11 cellular contexts compared by ENCODE assay signal in the genomic region with DNA sequence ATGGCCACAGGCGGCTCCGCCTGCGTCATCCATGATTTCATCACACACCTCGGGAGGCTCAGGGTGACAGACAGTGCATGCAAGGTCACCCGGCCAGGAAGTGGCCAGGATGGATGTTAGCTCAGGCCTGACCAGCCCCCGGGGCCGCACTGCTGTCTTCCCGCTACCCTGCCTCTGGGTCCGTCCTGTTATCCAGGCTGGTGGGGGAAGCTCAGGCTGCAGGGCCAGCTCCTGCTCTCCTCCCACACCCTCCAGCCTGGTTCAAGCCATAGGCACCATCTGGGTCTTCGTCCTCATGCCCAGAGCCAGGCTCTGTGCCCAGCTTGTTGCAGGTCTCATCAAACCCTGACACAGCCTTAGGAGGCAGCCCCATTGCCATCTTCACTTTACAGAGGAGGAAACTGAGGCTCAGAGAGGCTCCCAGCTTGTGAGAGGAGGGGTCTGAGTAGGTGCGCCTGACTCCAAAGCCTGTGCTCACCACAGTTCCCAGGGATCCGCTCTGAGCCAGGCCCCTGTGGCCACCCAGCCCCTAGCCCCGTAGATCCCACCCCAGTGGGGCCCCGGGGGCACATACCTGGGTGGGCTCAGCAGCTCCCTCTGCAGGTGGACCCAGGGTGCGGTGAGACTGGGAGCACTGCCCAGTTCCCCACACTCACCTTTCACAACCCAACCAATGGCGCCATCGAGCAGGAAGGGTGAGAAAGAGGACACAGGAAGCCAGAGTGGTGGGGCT. TPM values are rescaled to one million over a fixed set of nuclear protein-coding genes. Genes with fewer than 3 reads are reported as not detected.
DNase-seq lines count a peak whose midpoint lies in the region; ATAC-seq, FAIRE-seq and TF ChIP-seq lines count a peak whose summit lies in the region.
"Had no signal": no experiment of that assay in that cellular context is flagged by ENCODE, and none has a peak within 500 bp of the region (broad histone marks: within the 10 kb centered on the region; RNA-seq: fewer than 3 reads in every experiment).

No MANE protein-coding gene starts in this region.

- H3K4me2 ChIP-seq in BLaER1 (no peak overlapping the region), K562 (ENCODE audit: insufficient read depth, low read length) (peak overlapping the region; percentile 9; the same call in 1 of the 2 replicates)

- H3K9ac ChIP-seq in BLaER1 (no peak overlapping the region), K562 (ENCODE audit: insufficient read depth in 1 of 2, low read depth in 2 of 2, low read length in 2 of 2) (peak overlapping the region; percentile 55 to 84; a peak in 3 of 4 replicates)

- peak overlapping the region; percentile 85 for H2AFZ ChIP-seq in K562 (ENCODE audit: low read depth, low read length)

- H3K4me1 ChIP-seq in BLaER1: peaks cover 12% of the 10 kb centered on the region
- H3K4me1 ChIP-seq in K562 (replicated peaks in 1 of 2; ENCODE audit: control insufficient read depth in 2 of 2, insufficient read depth in 2 of 2, low read length in 2 of 2): peaks cover 24 to 38% of the 10 kb centered on the region in 2 experiments
- H3K4me1 ChIP-seq in left lung: peaks cover 0 to 32% of the 10 kb centered on the region in 2 donors

- TF ChIP-seq POLR2A in K562 (conservative IDR thresholded peaks at IDR 0.05): no peak

- CTCF ChIA-PET in K562 (lab: Yijun Ruan, JAX; ENCODE audit: low intra/inter-chr PET ratio): no interaction called here

- DNase-seq in HuH-7 (ENCODE audit: low spot score) (peak; percentile 69), K562 (ENCODE audit: extremely low read depth in 1 of 4, low spot score in 3 of 4) (peak; percentile 72 to 78 (median 75)), left lung (peak; percentile 80 to 93), AG08396 (ENCODE audit: low spot score) (no peak), retina (no peak), germinal center (ENCODE audit: low spot score) (no peak), hepatic stellate cell (ENCODE audit: low spot score) (no peak)
- DNase-seq: NCI-H1092 treated with DMSO at 0.1 percent for 48 hours had no signal

- H3K27ac ChIP-seq in BLaER1 (0 out of 2 replicates have a peak overlapping the region, but pooled peaks have one; percentile 12), K562 (ENCODE audit: extremely low read depth, low read depth, low read length) (peak overlapping the region; percentile 72), left lung (peak overlapping the region in 1 of 2 donors; percentile 86)

- POLR2A ChIA-PET in K562 (lab: Yijun Ruan, JAX): interaction anchor here (0.6 to 1.0 kb wide), 7 partner anchors 8 to 140 kb away, joined by 3 to 5 read pairs (median 3); a partner anchor contains a TSS

- peaks cover 3% of the 10 kb centered on the region for H3K9me1 ChIP-seq in K562 (ENCODE audit: control insufficient read depth, insufficient read depth, low read length)

- no peaks in the 10 kb centered on the region for H4K20me1 ChIP-seq in BLaER1
- no peaks in the 10 kb centered on the region for H4K20me1 ChIP-seq in K562 (replicated peaks; ENCODE audit: control insufficient read depth, insufficient read depth, low read length)

- no peaks in the 10 kb centered on the region for H3K27me3 ChIP-seq in BLaER1
- H3K27me3 ChIP-seq in K562 (ENCODE audit: control insufficient read depth in 2 of 2, insufficient read depth in 2 of 2, low read length in 2 of 2): no peaks in the 10 kb centered on the region
- peaks cover 0 to 6% of the 10 kb centered on the region in 2 donors for H3K27me3 ChIP-seq in left lung
- H3K27me3 ChIP-seq: dorsolateral prefrontal cortex had no signal

- peak; percentile 90 for FAIRE-seq in K562 (lab: Jason Lieb, UNC)

- no TSS peak for BruUV-seq in K562 (replicated peaks; lab: Mats Ljungman, UMichigan)

- no peaks in the 10 kb centered on the region for H3K79me2 ChIP-seq in K562 (ENCODE audit: control insufficient read depth, insufficient read depth, low read length)

- peak; percentile 84 for TF ChIP-seq EP300 in K562 (IDR thresholded peaks at IDR 0.05; ENCODE audit: low read length)

- intact Hi-C loops in K562 (cut with micrococcal nuclease) (loop anchor here (2.0 to 10.0 kb wide), 2 partner anchors 23 to 227 kb away; no protein-coding TSS in a partner anchor), left lung (cut with DNase I) (no loop called here)

- in situ Hi-C loops in K562 (cut with MboI): loop anchor here (5.0 kb wide), 1 partner anchor 50 kb away; no protein-coding TSS in a partner anchor

- H3K36me3 ChIP-seq in BLaER1 (peaks cover 4% of the 10 kb centered on the region; the same call in 1 of the 2 replicates), K562 (ENCODE audit: control insufficient read depth, insufficient read depth, low read length) (no peaks in the 10 kb centered on the region), left lung (peaks cover 0 to 13% of the 10 kb centered on the region in 2 donors)

- TF ChIP-seq CTCF in K562 (IDR thresholded peaks at IDR 0.05 in 2 of 3, conservative IDR thresholded peaks at IDR 0.05 in 1 of 3; ENCODE audit: insufficient read depth in 2 of 3, low read depth in 1 of 3, low read length in 3 of 3) (peak; percentile 48 to 63 (median 51)), left lung (IDR thresholded peaks at IDR 0.05) (peak in 1 of 2 donors; percentile 45)

- WGBS in K562 (ENCODE audit: insufficient coverage, low coverage, missing lambda C conversion rate): 15% methylated on average over 15 of the region's 17 CpGs

- 0 out of 4 replicates have a peak, but pooled peaks of 1 of the 2 experiments have one; percentile 18 for TF ChIP-seq RAD21 in K562 (CRISPR knock-in tag; conservative IDR thresholded peaks at IDR 0.05 in 1 of 2, IDR thresholded peaks at IDR 0.05 in 1 of 2)

- ATAC-seq in K562 (peak; percentile 95), left lung (peak; percentile 74)
- ATAC-seq: CD8-positive, alpha-beta T cell had no signal

- no peak overlapping the region for H3K4me3 ChIP-seq in BLaER1
- no peak overlapping the region for H3K4me3 ChIP-seq in K562
- H3K4me3 ChIP-seq in left lung: peak overlapping the region in 1 of 2 donors; percentile 39
- H3K4me3 ChIP-seq: dorsolateral prefrontal cortex had no signal

- H3K9me3 ChIP-seq in BLaER1: no peaks in the 10 kb centered on the region
- H3K9me3 ChIP-seq in K562 (replicated peaks; ENCODE audit: control insufficient read depth, insufficient read depth, low read depth, low read length): no peaks in the 10 kb centered on the region
- H3K9me3 ChIP-seq in left lung: no peaks in the 10 kb centered on the region

RNA-seq across cellular contexts. Expression of a gene that starts 0.4 kb away (rescaled TPM):
- 0.40 and 1.00 TPM in 2 replicates for total RNA-seq in K562 (2011; cell fraction: chromatin; rRNA removed; ENCODE audit: low replicate concordance)
- total RNA-seq in K562 (2011; cell fraction: nucleolus; rRNA removed): 0.17 and 0.66 TPM in 2 replicates
- 0.29 TPM in 1 of 2 replicates, not detected in the other for total RNA-seq in K562 (2011; cell fraction: nucleoplasm; rRNA removed)
- total RNA-seq in K562 (2014; rRNA removed): not detected in 2 replicates
- 0.16 TPM in 1 of 2 replicates, not detected in the other for total RNA-seq in K562 (2014; rRNA removed; fragmentation: Illumina TruSeq; extraction: Trizol)
- total RNA-seq in K562 (2015; rRNA removed; fragmentation: Illumina TruSeq; extraction: Trizol): 0.08 TPM in 1 of 2 replicates, not detected in the other
- total RNA-seq in K562 (2021): 0.09 and 0.16 TPM in 2 replicates
- 0.13 and 0.18 TPM in 2 replicates for polyA plus RNA-seq in K562 (2011; rRNA removed)
- 0.09 and 0.18 TPM in 2 replicates for polyA plus RNA-seq in K562 (2011; cell fraction: cytosol; rRNA removed)
- polyA plus RNA-seq in K562 (2011; cell fraction: nucleus; rRNA removed): 0.51 and 0.59 TPM in 2 replicates
- polyA plus RNA-seq in K562 (2012): 0.03 and 2.0 TPM in 2 replicates
- polyA plus RNA-seq in K562 (2014; fragmentation: Illumina TruSeq; extraction: Trizol): 0.09 and 0.10 TPM in 2 replicates
- under 1 TPM; 0.10 to 0.30 TPM for polyA plus RNA-seq in K562 (2014; fragmentation: Nextera tagmentation; extraction: Ambion mirVana)
- polyA plus RNA-seq in K562 (2014; rRNA removed): 0.24 and 0.52 TPM in 2 replicates
- 0.21 TPM in 1 of 2 replicates, not detected in the other for polyA minus RNA-seq in K562 (2011; rRNA and poly(A)+ RNA removed)
- not detected in 2 replicates for polyA minus RNA-seq in K562 (2011; cell fraction: cytosol; rRNA and poly(A)+ RNA removed)
- polyA minus RNA-seq in K562 (2011; cell fraction: nucleus; rRNA and poly(A)+ RNA removed): 0.27 TPM in 1 of 2 replicates, not detected in the other
- total RNA-seq in left lung: 10 to 100 TPM in 1 of 2 donors, 1 to 10 TPM in 1; 1.1 to 29.8 TPM

RNA-seq across cellular contexts. Expression of a gene that starts 26.9 kb away (rescaled TPM):
- 0.90 and 1.9 TPM in 2 replicates for total RNA-seq in K562 (2011; cell fraction: chromatin; rRNA removed; ENCODE audit: low replicate concordance)
- total RNA-seq in K562 (2011; cell fraction: nucleolus; rRNA removed): not detected in 2 replicates
- total RNA-seq in K562 (2011; cell fraction: nucleoplasm; rRNA removed): 0.15 TPM in 1 of 2 replicates, not detected in the other
- total RNA-seq in K562 (2014; rRNA removed) (0.09 TPM in 1 of 2 replicates, not detected in the other), K562 (2014; rRNA removed; fragmentation: Illumina TruSeq; extraction: Trizol) (0.04 TPM in 1 of 2 replicates, not detected in the other), K562 (2015; rRNA removed; fragmentation: Illumina TruSeq; extraction: Trizol) (0.19 and 0.33 TPM in 2 replicates), K562 (2021) (0.22 and 0.24 TPM in 2 replicates), left lung (1 to 10 TPM in 1 of 2 donors, under 1 TPM in 1; 0.52 to 3.8 TPM)
- polyA plus RNA-seq in K562 (2011; rRNA removed) (0.13 and 0.53 TPM in 2 replicates), K562 (2014; fragmentation: Illumina TruSeq; extraction: Trizol) (0.12 and 0.29 TPM in 2 replicates), K562 (2014; fragmentation: Nextera tagmentation; extraction: Ambion mirVana) (not detected), K562 (2014; rRNA removed) (not detected in 2 replicates)
- 0.07 and 0.40 TPM in 2 replicates for polyA plus RNA-seq in K562 (2011; cell fraction: cytosol; rRNA removed)
- 0.65 and 1.0 TPM in 2 replicates for polyA plus RNA-seq in K562 (2011; cell fraction: nucleus; rRNA removed)
- polyA plus RNA-seq in K562 (2012): 0.51 and 1.4 TPM in 2 replicates
- 0.35 and 0.69 TPM in 2 replicates for polyA minus RNA-seq in K562 (2011; rRNA and poly(A)+ RNA removed)
- not detected in 2 replicates for polyA minus RNA-seq in K562 (2011; cell fraction: cytosol; rRNA and poly(A)+ RNA removed)
- 0.27 and 0.67 TPM in 2 replicates for polyA minus RNA-seq in K562 (2011; cell fraction: nucleus; rRNA and poly(A)+ RNA removed)
- total RNA-seq: CD8-positive, alpha-beta T cell had no signal

RNA-seq across cellular contexts. Expression of a gene that starts 39.3 kb away (rescaled TPM):
- total RNA-seq in K562 (2011; cell fraction: chromatin; rRNA removed; ENCODE audit: low replicate concordance): 0.81 and 1.3 TPM in 2 replicates
- 0.79 and 1.0 TPM in 2 replicates for total RNA-seq in K562 (2011; cell fraction: nucleolus; rRNA removed)
- total RNA-seq in K562 (2011; cell fraction: nucleoplasm; rRNA removed): 0.81 and 2.1 TPM in 2 replicates
- total RNA-seq in K562 (2014; rRNA removed) (not detected in 2 replicates), K562 (2014; rRNA removed; fragmentation: Illumina TruSeq; extraction: Trizol) (not detected in 2 replicates), K562 (2015; rRNA removed; fragmentation: Illumina TruSeq; extraction: Trizol) (not detected in 2 replicates), K562 (2021) (0.31 TPM in 1 of 2 replicates, not detected in the other), left lung (10 to 100 TPM; 53.2 to 78.4 TPM)
- polyA plus RNA-seq in K562 (2011; rRNA removed) (0.04 and 0.57 TPM in 2 replicates), K562 (2014; fragmentation: Illumina TruSeq; extraction: Trizol) (0.16 and 0.29 TPM in 2 replicates), K562 (2014; fragmentation: Nextera tagmentation; extraction: Ambion mirVana) (not detected), K562 (2014; rRNA removed) (0.34 TPM in 1 of 2 replicates, not detected in the other)
- polyA plus RNA-seq in K562 (2011; cell fraction: cytosol; rRNA removed): 0.12 and 0.15 TPM in 2 replicates
- polyA plus RNA-seq in K562 (2011; cell fraction: nucleus; rRNA removed): 0.70 and 0.81 TPM in 2 replicates
- 0.39 and 0.44 TPM in 2 replicates for polyA plus RNA-seq in K562 (2012)
- polyA minus RNA-seq in K562 (2011; rRNA and poly(A)+ RNA removed): 0.18 TPM in 2 replicates
- not detected in 2 replicates for polyA minus RNA-seq in K562 (2011; cell fraction: cytosol; rRNA and poly(A)+ RNA removed)
- polyA minus RNA-seq in K562 (2011; cell fraction: nucleus; rRNA and poly(A)+ RNA removed): 0.33 TPM in 1 of 2 replicates, not detected in the other

Comparison
In these comparisons a context has a peak if more than half of its experiments do, and no peak if none do; other contexts are left out.
1. DNase-seq: peak in HuH-7 (single experiment), K562 (4 of 4) and left lung (2 of 2); none in AG08396 (single experiment), retina (single experiment), germinal center (single experiment) and hepatic stellate cell (single experiment).
2. RNA of a gene that starts 39.3 kb away (total RNA-seq): 53.2 to 78.4 TPM in left lung; 0.31 to 2.1 TPM in K562; every median in the first group is over 10 times any median in the second.